23 cellular contexts compared by ENCODE assay signal in genomic region chr2:50614056-50614455, GRCh38.
"Had no signal": no experiment of that assay in that cellular context is flagged by ENCODE, and none has a peak within 500 bp of the region (broad histone marks: within the 10 kb centered on the region; RNA-seq: fewer than 3 reads in every experiment).

No MANE protein-coding gene starts in this region.

- DNase-seq: activated CD4-positive, alpha-beta T cell treated with anti-CD3 and anti-CD28 coated beads, Interleukin-2, amount 10 ng/mL, durations not matched to agents 7 days and 5 days; activated CD4-positive, CD25-positive, alpha-beta regulatory T cell; activated CD8-positive, alpha-beta memory T cell treated with anti-CD3 and anti-CD28 coated beads, Interleukin-2, amount 50 U/mL, for 48 hours; activated gamma-delta T cell treated with Interleukin-2 at 50 U/mL for 16 hours; amygdala; foreskin melanocyte; heart left ventricle; islet precursor cell; left ventricle myocardium superior; mesenchymal stem cell; natural killer cell; posterior cingulate gyrus; retina; small intestine; stimulated activated CD4-positive, alpha-beta T cell treated with anti-CD3 and anti-CD28 coated beads, Interleukin-4, amount 100 ng/mL, for 24 hours; stimulated activated CD8-positive, alpha-beta memory T cell treated with anti-CD3 and anti-CD28 coated beads, Interleukin-4, amount 100 ng/mL, for 48 hours; stimulated activated naive CD4-positive, alpha-beta T cell treated with Interleukin-2 at 50 U/mL for 16 hours; substantia nigra; transverse colon had no signal

- H3K4me1 ChIP-seq: esophagus muscularis mucosa, heart left ventricle, transverse colon, vagina had no signal

- H3K27me3 Mint-ChIP-seq: activated CD4-positive, alpha-beta T cell treated with anti-CD3 and anti-CD28 coated beads, Interleukin-2, amount 10 ng/mL, durations not matched to agents 7 days and 5 days; activated naive CD8-positive, alpha-beta T cell had no signal

- H3K4me1 Mint-ChIP-seq: activated CD4-positive, alpha-beta T cell treated with anti-CD3 and anti-CD28 coated beads, Interleukin-2, amount 10 ng/mL, durations not matched to agents 7 days and 5 days; natural killer cell had no signal

- H3K9me3 Mint-ChIP-seq: activated CD4-positive, alpha-beta T cell treated with anti-CD3 and anti-CD28 coated beads, Interleukin-2, amount 10 ng/mL, durations not matched to agents 7 days and 5 days had no signal

- H3K9me3 ChIP-seq: esophagus muscularis mucosa, heart left ventricle, transverse colon, vagina had no signal

- H3K27ac ChIP-seq: esophagus muscularis mucosa, heart left ventricle, transverse colon, vagina had no signal

- FAIRE-seq: colon, small intestine had no signal

- H3K4me3 ChIP-seq: esophagus muscularis mucosa, heart left ventricle, transverse colon, vagina had no signal

- H3K36me3 ChIP-seq: esophagus muscularis mucosa, heart left ventricle, transverse colon, vagina had no signal

- H3K4me3 Mint-ChIP-seq: activated CD4-positive, alpha-beta T cell treated with anti-CD3 and anti-CD28 coated beads, Interleukin-2, amount 10 ng/mL, durations not matched to agents 7 days and 5 days; activated naive CD8-positive, alpha-beta T cell; natural killer cell had no signal

- ATAC-seq: heart left ventricle, left ventricle myocardium superior, natural killer cell had no signal

- H3K36me3 Mint-ChIP-seq: activated naive CD8-positive, alpha-beta T cell; natural killer cell had no signal

- H3K27ac Mint-ChIP-seq: activated CD4-positive, alpha-beta T cell treated with anti-CD3 and anti-CD28 coated beads, Interleukin-2, amount 10 ng/mL, durations not matched to agents 7 days and 5 days; activated naive CD8-positive, alpha-beta T cell; natural killer cell had no signal

- H3K27me3 ChIP-seq: esophagus muscularis mucosa, heart left ventricle, transverse colon, vagina had no signal
